8 cellular contexts compared by ENCODE assay signal in the genomic region with DNA sequence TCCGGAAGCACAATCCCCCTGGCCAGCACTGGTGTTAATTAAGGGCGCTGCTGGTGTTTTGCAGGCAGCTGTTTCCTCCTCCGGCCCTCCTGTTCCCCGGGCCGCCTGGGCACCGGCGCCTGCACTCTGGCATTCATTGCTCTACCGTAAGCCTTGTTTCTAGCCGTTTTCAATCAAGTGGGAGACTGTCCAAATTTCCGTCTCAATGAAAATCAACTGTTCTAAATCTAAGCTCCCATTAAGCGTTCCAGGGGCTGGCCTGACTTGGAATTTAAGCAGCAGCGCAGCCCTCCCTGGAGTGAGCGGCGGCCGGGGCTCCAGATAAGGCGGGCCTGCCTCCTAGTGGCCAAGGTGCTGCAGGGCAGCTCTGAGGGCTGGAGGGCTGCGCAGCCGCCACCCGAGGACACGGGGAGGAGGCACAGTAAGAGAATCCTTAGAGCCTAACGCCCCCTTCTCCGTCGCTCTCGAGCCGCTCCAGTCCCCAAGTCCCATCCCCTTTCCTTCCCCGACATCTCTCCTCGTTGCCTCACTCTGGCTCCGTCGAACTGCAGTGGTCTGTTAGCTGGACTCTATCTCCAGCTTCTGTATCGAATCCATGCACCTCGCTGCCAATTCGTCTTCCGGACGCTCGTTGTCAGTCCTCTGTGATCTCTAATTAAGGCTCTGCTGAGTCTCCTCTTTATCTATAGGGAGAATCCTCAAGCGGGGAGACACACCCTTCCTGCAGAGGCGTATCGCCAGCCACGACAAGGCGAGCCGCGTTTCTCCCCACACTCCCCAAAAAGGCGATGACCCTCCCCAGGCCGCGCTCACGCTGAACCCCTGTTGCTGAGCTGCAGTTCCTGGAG. TPM values are rescaled to one million over a fixed set of nuclear protein-coding genes. Genes with fewer than 3 reads are reported as not detected.
A peak's percentile ranks its signal among the peaks of the same experiment; 100 is the strongest.
DNase-seq lines count a peak whose midpoint lies in the region; ATAC-seq and TF ChIP-seq lines count a peak whose summit lies in the region.

No MANE protein-coding gene starts in this region.

- under 1% methylated on average over 46 of the region's 46 CpGs for WGBS in suprapubic skin

- H3K4me3 ChIP-seq in KMS-11 (IDR thresholded peaks at IDR 0.05; ENCODE audit: insufficient read depth, low read depth, low read length) = peak overlapping the region; percentile 52
- peak overlapping the region; percentile 12; the same call in 1 of the 2 replicates for H3K4me3 ChIP-seq in SJSA1
- peak overlapping the region; percentile 47 for H3K4me3 ChIP-seq in suprapubic skin

- peak overlapping the region; percentile 80 for H3K27ac Mint-ChIP-seq in activated naive CD4-positive, alpha-beta T cell treated with anti-CD3 and anti-CD28 coated beads, Interleukin-2, amount 10 ng/mL, durations not matched to agents 7 days and 5 days

- DNase-seq in EH (ENCODE audit: low read depth) = peak; percentile 82
- peak; percentile 77 to 80 for DNase-seq in SJSA1 (ENCODE audit: low read depth in 1 of 2, low spot score in 2 of 2)
- peak; percentile 91 for DNase-seq in activated naive CD4-positive, alpha-beta T cell treated with anti-CD3 and anti-CD28 coated beads, Interleukin-2, amount 10 ng/mL, durations not matched to agents 7 days and 5 days
- DNase-seq in glomerular endothelial cell (ENCODE audit: extremely low read depth, low read depth, low spot score) = peak; percentile 76
- DNase-seq in occipital lobe (lab: John Stamatoyannopoulos, UW) = peak; percentile 83
- peak; percentile 90 to 93 for DNase-seq in suprapubic skin (ENCODE audit: low spot score in 2 of 2)

- peak overlapping the region; percentile 31; the same call in 1 of the 2 replicates for H3K9ac ChIP-seq in KMS-11

- H3K4me1 ChIP-seq in KMS-11 (ENCODE audit: low read depth, poor library complexity, severe bottlenecking) (no peaks in the 10 kb centered on the region), SJSA1 (replicated peaks) (peaks cover 9% of the 10 kb centered on the region), suprapubic skin (peaks cover 27% of the 10 kb centered on the region)

- no peaks in the 10 kb centered on the region for H3K9me3 Mint-ChIP-seq in activated naive CD4-positive, alpha-beta T cell treated with anti-CD3 and anti-CD28 coated beads, Interleukin-2, amount 10 ng/mL, durations not matched to agents 7 days and 5 days

- H3K27ac ChIP-seq in KMS-11 (no peak overlapping the region), SJSA1 (no peak overlapping the region), suprapubic skin (no peak overlapping the region)

- H3K27me3 ChIP-seq in KMS-11 (ENCODE audit: insufficient read depth, low read depth) = no peaks in the 10 kb centered on the region
- no peaks in the 10 kb centered on the region for H3K27me3 ChIP-seq in SJSA1 (replicated peaks)
- no peaks in the 10 kb centered on the region for H3K27me3 ChIP-seq in suprapubic skin

- CTCF ChIA-PET in activated naive CD4-positive, alpha-beta T cell treated with anti-CD3 and anti-CD28 coated beads, Interleukin-2, amount 10 ng/mL, durations not matched to agents 7 days and 5 days (lab: Charles Lee) = interaction anchor here (0.9 to 13.6 kb wide), 47 partner anchors 9 to 404 kb away, joined by 3 to 203 read pairs (median 5); partner anchors contain the start of gene LRRC8C

- H3K4me3 Mint-ChIP-seq in activated naive CD4-positive, alpha-beta T cell treated with anti-CD3 and anti-CD28 coated beads, Interleukin-2, amount 10 ng/mL, durations not matched to agents 7 days and 5 days = peak overlapping the region; percentile 71

- no peaks in the 10 kb centered on the region for H3K36me3 ChIP-seq in KMS-11 (ENCODE audit: insufficient read depth)
- no peaks in the 10 kb centered on the region for H3K36me3 ChIP-seq in SJSA1
- no peaks in the 10 kb centered on the region for H3K36me3 ChIP-seq in suprapubic skin

- peaks cover 11% of the 10 kb centered on the region for H3K27me3 Mint-ChIP-seq in activated naive CD4-positive, alpha-beta T cell treated with anti-CD3 and anti-CD28 coated beads, Interleukin-2, amount 10 ng/mL, durations not matched to agents 7 days and 5 days

- H3K79me2 ChIP-seq in KMS-11 (ENCODE audit: insufficient read depth, low read depth) = no peaks in the 10 kb centered on the region

- H3K4me1 Mint-ChIP-seq in activated naive CD4-positive, alpha-beta T cell treated with anti-CD3 and anti-CD28 coated beads, Interleukin-2, amount 10 ng/mL, durations not matched to agents 7 days and 5 days = peaks cover 54% of the 10 kb centered on the region

- H2AFZ ChIP-seq in KMS-11 (ENCODE audit: low read depth) = peak overlapping the region; percentile 95

- no peaks in the 10 kb centered on the region for H4K20me1 ChIP-seq in KMS-11 (ENCODE audit: insufficient read depth)

- TF ChIP-seq CTCF in KMS-11 (conservative IDR thresholded peaks at IDR 0.05; ENCODE audit: low read depth, low read length) = peak; percentile 82
- TF ChIP-seq CTCF in suprapubic skin (IDR thresholded peaks at IDR 0.05) = peak; percentile 94 to 96

- peak; percentile 98 for ATAC-seq in GM21786 (IDR thresholded peaks at IDR 0.05; ENCODE audit: unreplicated experiment)

- H3K4me2 ChIP-seq in KMS-11 = peak overlapping the region; percentile 60

- TF ChIP-seq EP300 in suprapubic skin (IDR thresholded peaks at IDR 0.05) = no peak

- H3K9me3 ChIP-seq in SJSA1 (replicated peaks) (no peaks in the 10 kb centered on the region), suprapubic skin (no peaks in the 10 kb centered on the region)

- TF ChIP-seq POLR2A in suprapubic skin (IDR thresholded peaks at IDR 0.05) = no peak

- peaks cover 16% of the 10 kb centered on the region for H3K36me3 Mint-ChIP-seq in activated naive CD4-positive, alpha-beta T cell treated with anti-CD3 and anti-CD28 coated beads, Interleukin-2, amount 10 ng/mL, durations not matched to agents 7 days and 5 days

RNA-seq across cellular contexts. Expression of gene LRRC8D, which starts 57.8 kb away (rescaled TPM):
- 19.5 and 23.2 TPM in 2 replicates for total RNA-seq in SJSA1 (2014; rRNA removed; shearing (Covaris generic))
- 20.7 and 25.2 TPM in 2 replicates for total RNA-seq in glomerular endothelial cell
- total RNA-seq in occipital lobe = 29.8 TPM
- total RNA-seq in suprapubic skin = 10 to 100 TPM; 11.7 to 24.8 (median 21.6) TPM
